ENCODE assay signal across 8 cellular contexts in genomic region chr10:50625663-50626062, GRCh38. TPM values are rescaled to one million over a fixed set of nuclear protein-coding genes. Genes with fewer than 3 reads are reported as not detected.
DNase-seq lines count a peak whose midpoint lies in the region; ATAC-seq, FAIRE-seq and TF ChIP-seq lines count a peak whose summit lies in the region.

No MANE protein-coding gene starts in this region.

- TF ChIP-seq POLR2A in GM12892 (IDR thresholded peaks at IDR 0.05; ENCODE audit: low read depth, low read length): no peak

- intact Hi-C loops in naive thymus-derived CD4-positive, alpha-beta T cell (cut with micrococcal nuclease): loop anchor here (1.0 to 10.0 kb wide), 6 partner anchors 11 to 1821 kb away; partner anchors contain the start of genes ASAH2B (in 1 of the 2) and WASHC2A (in 1 of the 2)

- H3K4me2 ChIP-seq in OCI-LY1 (ENCODE audit: low read length): peak overlapping the region; percentile 84

- 0 out of 2 replicates have a peak, but pooled peaks cover 5% of the 10 kb centered on the region for H3F3A ChIP-seq in OCI-LY1 (ENCODE audit: insufficient read depth, low read length)

- POLR2A ChIA-PET in naive thymus-derived CD4-positive, alpha-beta T cell (lab: Charles Lee): interaction anchor here (0.6 to 2.7 kb wide), 4 partner anchors 8 to 1086 kb away, joined by 3 to 27 read pairs (median 3); partner anchors contain the start of gene ERCC6

- H3K4me1 ChIP-seq in OCI-LY1 (ENCODE audit: insufficient read depth, low read length, severe bottlenecking) (peaks cover 32% of the 10 kb centered on the region), duodenal mucosa (ENCODE audit: control insufficient read depth in 1 of 2, insufficient read depth in 2 of 2, low read length in 2 of 2) (peaks cover 10 to 23% of the 10 kb centered on the region in 2 donors)
- peaks cover 15 to 20% of the 10 kb centered on the region in 2 donors for H3K4me1 ChIP-seq in naive thymus-derived CD4-positive, alpha-beta T cell (ENCODE audit: control insufficient read depth in 2 of 2, insufficient read depth in 2 of 2, low read length in 2 of 2)

- H3K36me3 ChIP-seq in OCI-LY1 (ENCODE audit: insufficient read depth, low read length): no peaks in the 10 kb centered on the region
- no peaks in the 10 kb centered on the region for H3K36me3 ChIP-seq in duodenal mucosa (ENCODE audit: control insufficient read depth in 1 of 2, insufficient read depth in 2 of 2, low read length in 2 of 2)
- H3K36me3 ChIP-seq in naive thymus-derived CD4-positive, alpha-beta T cell (ENCODE audit: control insufficient read depth in 2 of 3, insufficient read depth in 3 of 3, low read length in 3 of 3): peaks cover 0 to 13% (median 0%) of the 10 kb centered on the region in 3 experiments

- H3K27ac ChIP-seq in OCI-LY1 (ENCODE audit: low read depth, low read length, poor library complexity, severe bottlenecking) (no peak overlapping the region), duodenal mucosa (ENCODE audit: low read depth, low read length) (peak overlapping the region; percentile 99)
- H3K27ac ChIP-seq in naive thymus-derived CD4-positive, alpha-beta T cell (ENCODE audit: low read depth, low read length): peak overlapping the region; percentile 99

- H2AFZ ChIP-seq in OCI-LY1 (ENCODE audit: low read length): no peak overlapping the region

- H3K4me3 ChIP-seq in OCI-LY1 (ENCODE audit: low read depth, low read length, poor library complexity, severe bottlenecking) (peak overlapping the region; percentile 72), duodenal mucosa (ENCODE audit: low read depth in 1 of 2, low read length in 2 of 2) (peak overlapping the region; percentile 92 to 98)
- H3K4me3 ChIP-seq in naive thymus-derived CD4-positive, alpha-beta T cell (ENCODE audit: low read length): peak overlapping the region; percentile 97

- peak overlapping the region; percentile 90 to 99 (median 96) for H3K4me3 Mint-ChIP-seq in naive thymus-derived CD4-positive, alpha-beta T cell

- H3K27me3 ChIP-seq in OCI-LY1 (ENCODE audit: insufficient read depth, low read length) (no peaks in the 10 kb centered on the region), duodenal mucosa (ENCODE audit: control insufficient read depth in 1 of 2, insufficient read depth in 2 of 2, low read length in 2 of 2) (no peaks in the 10 kb centered on the region)
- H3K27me3 ChIP-seq in naive thymus-derived CD4-positive, alpha-beta T cell (ENCODE audit: control insufficient read depth in 2 of 2, insufficient read depth in 2 of 2, low read length in 2 of 2): no peaks in the 10 kb centered on the region

- H3K9ac ChIP-seq in OCI-LY1 (ENCODE audit: low read length) (peak overlapping the region; percentile 73), duodenal mucosa (ENCODE audit: low read depth in 1 of 2, low read length in 2 of 2) (peak overlapping the region; percentile 96 to 99)

- CTCF ChIA-PET in naive thymus-derived CD4-positive, alpha-beta T cell (lab: Charles Lee): interaction anchor here (0.6 kb wide), 1 partner anchor 26 kb away, joined by 3 read pairs; no protein-coding TSS in a partner anchor

- ATAC-seq in naive thymus-derived CD4-positive, alpha-beta T cell: no peak
- ATAC-seq in HG02852 (IDR thresholded peaks at IDR 0.05; ENCODE audit: unreplicated experiment) (no peak), GM18873 (IDR thresholded peaks at IDR 0.05; ENCODE audit: low FRiP score, unreplicated experiment) (no peak)

- FAIRE-seq in GM12892 (lab: Jason Lieb, UNC): peak; percentile 79

- DNase-seq in GM12892 (ENCODE audit: insufficient read length) (no peak), NCI-H2196 treated with DMSO at 0.1 percent for 48 hours (lab: John Stamatoyannopoulos, UW; ENCODE audit: unreplicated experiment) (no peak)
- DNase-seq in naive thymus-derived CD4-positive, alpha-beta T cell: peak in 1 of 9 donors; percentile 12
- no peak for DNase-seq in activated CD8-positive, alpha-beta memory T cell treated with anti-CD3 and anti-CD28 coated beads, Interleukin-2, amount 50 U/mL, for 48 hours

- H3K9me3 ChIP-seq in OCI-LY1 (ENCODE audit: low read length) (no peaks in the 10 kb centered on the region), duodenal mucosa (ENCODE audit: control insufficient read depth in 1 of 2, low read length in 2 of 2) (no peaks in the 10 kb centered on the region)
- no peaks in the 10 kb centered on the region for H3K9me3 ChIP-seq in naive thymus-derived CD4-positive, alpha-beta T cell (ENCODE audit: control insufficient read depth in 2 of 3, low read length in 3 of 3)

- no peaks in the 10 kb centered on the region for H3K9me2 ChIP-seq in OCI-LY1 (ENCODE audit: low read depth, low read length)

- no peaks in the 10 kb centered on the region for H4K20me1 ChIP-seq in OCI-LY1 (ENCODE audit: insufficient read depth, low read length)

- no peak for TF ChIP-seq CTCF in OCI-LY1 (IDR thresholded peaks at IDR 0.05; ENCODE audit: low read length)

- H3K27ac Mint-ChIP-seq in naive thymus-derived CD4-positive, alpha-beta T cell: peak overlapping the region; percentile 90 to 98 (median 95)

- H3K27me3 Mint-ChIP-seq in naive thymus-derived CD4-positive, alpha-beta T cell: peaks cover 0 to 6% (median 0%) of the 10 kb centered on the region in 5 donors

- no peaks in the 10 kb centered on the region for H3K79me2 ChIP-seq in OCI-LY1 (ENCODE audit: insufficient read depth, low read length)

- H3K4me1 Mint-ChIP-seq in naive thymus-derived CD4-positive, alpha-beta T cell: peaks cover 9 to 42% (median 18%) of the 10 kb centered on the region in 7 donors

- H3K36me3 Mint-ChIP-seq in naive thymus-derived CD4-positive, alpha-beta T cell: peaks cover 0 to 7% (median 5%) of the 10 kb centered on the region in 5 donors

- H3K9me3 Mint-ChIP-seq in naive thymus-derived CD4-positive, alpha-beta T cell: peaks cover 0 to 2% (median 0%) of the 10 kb centered on the region in 11 donors

RNA-seq across cellular contexts. Expression of gene SGMS1, which starts 1.9 kb away (rescaled TPM):
- polyA plus RNA-seq in GM12892 (2012; ENCODE audit: missing spikeins): 16.2 TPM
- 10 to 100 TPM; 19.6 to 45.7 (median 29.5) TPM for total RNA-seq in naive thymus-derived CD4-positive, alpha-beta T cell
- 10 to 100 TPM; 11.5 to 14.5 TPM for polyA plus RNA-seq in naive thymus-derived CD4-positive, alpha-beta T cell
